ENCODE assay signal across 8 cellular contexts in the genomic region with DNA sequence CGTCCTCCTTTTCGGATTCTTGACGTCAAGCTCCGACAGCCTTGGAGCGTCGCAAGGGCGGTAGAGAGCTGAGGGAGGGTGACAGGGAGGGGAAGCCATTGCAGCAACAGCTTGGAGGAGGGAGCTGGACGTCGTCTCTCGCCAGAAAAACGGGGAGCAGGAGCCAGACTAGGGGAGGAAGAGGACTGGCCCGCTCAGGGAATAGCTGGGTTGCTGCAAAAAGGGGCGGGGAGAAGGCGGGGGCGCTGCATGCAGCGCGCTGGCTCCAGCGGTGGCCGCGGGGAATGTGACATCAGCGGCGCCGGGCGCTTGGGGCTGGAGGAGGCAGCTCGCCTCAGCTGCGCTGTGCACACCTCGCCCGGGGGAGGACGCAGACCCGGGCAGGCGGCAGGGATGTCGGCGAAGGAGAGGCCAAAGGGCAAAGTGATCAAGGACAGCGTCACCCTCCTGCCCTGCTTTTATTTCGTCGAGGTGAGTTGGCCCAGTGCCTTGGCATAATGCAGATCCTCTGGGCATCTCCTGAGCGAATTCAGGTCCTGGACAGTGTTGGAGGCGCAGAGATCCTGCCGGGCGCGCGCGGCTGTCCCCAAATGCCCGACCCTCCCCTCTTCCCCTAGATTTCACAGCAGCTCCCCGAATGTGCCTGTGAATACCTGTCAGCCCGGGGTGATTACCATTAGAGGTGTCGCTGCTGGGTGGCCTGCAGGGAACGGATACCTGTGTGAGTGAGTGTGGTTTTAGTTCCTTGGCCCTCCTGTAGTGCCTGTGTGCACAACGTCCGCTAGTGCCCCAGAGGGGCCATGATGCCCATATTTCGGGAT. TPM values are rescaled to one million over a fixed set of nuclear protein-coding genes. Genes with fewer than 3 reads are reported as not detected.
DNase-seq lines count a peak whose midpoint lies in the region; ATAC-seq and TF ChIP-seq lines count a peak whose summit lies in the region.

A gene with protein sequence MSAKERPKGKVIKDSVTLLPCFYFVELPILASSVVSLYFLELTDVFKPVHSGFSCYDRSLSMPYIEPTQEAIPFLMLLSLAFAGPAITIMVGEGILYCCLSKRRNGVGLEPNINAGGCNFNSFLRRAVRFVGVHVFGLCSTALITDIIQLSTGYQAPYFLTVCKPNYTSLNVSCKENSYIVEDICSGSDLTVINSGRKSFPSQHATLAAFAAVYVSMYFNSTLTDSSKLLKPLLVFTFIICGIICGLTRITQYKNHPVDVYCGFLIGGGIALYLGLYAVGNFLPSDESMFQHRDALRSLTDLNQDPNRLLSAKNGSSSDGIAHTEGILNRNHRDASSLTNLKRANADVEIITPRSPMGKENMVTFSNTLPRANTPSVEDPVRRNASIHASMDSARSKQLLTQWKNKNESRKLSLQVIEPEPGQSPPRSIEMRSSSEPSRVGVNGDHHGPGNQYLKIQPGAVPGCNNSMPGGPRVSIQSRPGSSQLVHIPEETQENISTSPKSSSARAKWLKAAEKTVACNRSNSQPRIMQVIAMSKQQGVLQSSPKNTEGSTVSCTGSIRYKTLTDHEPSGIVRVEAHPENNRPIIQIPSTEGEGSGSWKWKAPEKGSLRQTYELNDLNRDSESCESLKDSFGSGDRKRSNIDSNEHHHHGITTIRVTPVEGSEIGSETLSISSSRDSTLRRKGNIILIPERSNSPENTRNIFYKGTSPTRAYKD (plus strand): TSS at position 292 of the 821 bp plus-strand sequence. CDS start 102 bp downstream, at position 394.

- H3K36me3 Mint-ChIP-seq in Calu3 (ENCODE audit: insufficient read depth, unreplicated experiment) = peaks cover 9% of the 10 kb centered on the region

- no peaks in the 10 kb centered on the region for H3K4me1 Mint-ChIP-seq in Calu3 (ENCODE audit: low read depth, unreplicated experiment)

- no peaks in the 10 kb centered on the region for H3K27me3 ChIP-seq in MG63
- no peaks in the 10 kb centered on the region for H3K27me3 ChIP-seq in right cardiac atrium (ENCODE audit: control insufficient read depth, insufficient read depth)

- H3K4me3 Mint-ChIP-seq in Calu3 (ENCODE audit: low read depth, unreplicated experiment) = peak within 1 kb of the TSS; percentile 84

- TF ChIP-seq CTCF in Calu3 (IDR thresholded peaks at IDR 0.05; ENCODE audit: unreplicated experiment) = no peak

- DNase-seq in Calu3 (peak; percentile 58), MG63 (peak; percentile 65), right cardiac atrium (peak; percentile 80 to 89 (median 89)), posterior cingulate gyrus (peak; percentile 47 to 96 (median 74))

- BruUV-seq in Calu3 (replicated peaks; lab: Mats Ljungman, UMichigan) = no TSS peak

- H3K4me3 ChIP-seq in MG63 (peak within 1 kb of the TSS; percentile 44), right cardiac atrium (ENCODE audit: low read length) (peak within 1 kb of the TSS; percentile 30)

- H3K9me3 ChIP-seq in MG63 = no peaks in the 10 kb centered on the region
- H3K9me3 ChIP-seq in right cardiac atrium (ENCODE audit: control insufficient read depth, low read length) = no peaks in the 10 kb centered on the region

- H3K27ac Mint-ChIP-seq in Calu3 (ENCODE audit: unreplicated experiment) = no peak within 1 kb of the TSS

- H3K9me3 Mint-ChIP-seq in Calu3 (ENCODE audit: low read depth, unreplicated experiment) = no peaks in the 10 kb centered on the region

- WGBS in right cardiac atrium = 3% methylated on average over 51 of the region's 51 CpGs

- no peaks in the 10 kb centered on the region for H3K36me3 ChIP-seq in MG63

- intact Hi-C loops in Calu3 (cut with micrococcal nuclease; ENCODE audit: unreplicated experiment) (no loop called here), right cardiac atrium (cut with DNase I) (no loop called here), posterior cingulate gyrus (cut with DNase I) (no loop called here)

- CTCF ChIA-PET in Calu3 (lab: Charles Lee) = no interaction called here

- no peaks in the 10 kb centered on the region for H3K4me1 ChIP-seq in right cardiac atrium (ENCODE audit: control insufficient read depth, insufficient read depth, low read length)

- peak; percentile 96 for ATAC-seq in right cardiac atrium
- no peak for ATAC-seq in HG03378 (IDR thresholded peaks at IDR 0.05; ENCODE audit: unreplicated experiment)
- ATAC-seq in GM21619 (IDR thresholded peaks at IDR 0.05; ENCODE audit: unreplicated experiment) = no peak
- no peak for ATAC-seq in GM18498 (IDR thresholded peaks at IDR 0.05; ENCODE audit: unreplicated experiment)

- H3K27me3 Mint-ChIP-seq in Calu3 (ENCODE audit: unreplicated experiment) = peaks cover 17% of the 10 kb centered on the region

- peak within 1 kb of the TSS; percentile 24 for H3K27ac ChIP-seq in angular gyrus (ENCODE audit: low read depth, low read length)
- no peak within 1 kb of the TSS for H3K27ac ChIP-seq in right cardiac atrium (ENCODE audit: low read length)

RNA-seq across cellular contexts. Expression of the gene that starts here (rescaled TPM):
- total RNA-seq in Calu3 (2022) (0.12 TPM in 1 of 2 replicates, not detected in the other), right cardiac atrium (under 1 TPM; 0.14 to 0.44 (median 0.21) TPM)
- total RNA-seq in MG63 (2014; rRNA removed; shearing (Covaris generic); ENCODE audit: low replicate concordance) = 0.20 TPM in 1 of 2 replicates, not detected in the other
- polyA plus RNA-seq in right cardiac atrium = 0.29 TPM

Comparison
In these comparisons a context has a peak if more than half of its experiments do, and no peak if none do; other contexts are left out.
1. Peak in DNase-seq in Calu3; RNA of the gene not detected or under 1 TPM.
2. Peak in DNase-seq and H3K4me3 ChIP-seq in MG63; RNA of the gene not detected or under 1 TPM.
3. Peak in DNase-seq, ATAC-seq and H3K4me3 ChIP-seq in right cardiac atrium; RNA of the gene not detected or under 1 TPM.